In genomic region chr11:82775736-82776346, GRCh38 we compare ENCODE assay signal across 8 cellular contexts. TPM values are rescaled to one million over a fixed set of nuclear protein-coding genes. Genes with fewer than 3 reads are reported as not detected.
DNase-seq lines count a peak whose midpoint lies in the region; ATAC-seq and TF ChIP-seq lines count a peak whose summit lies in the region.

No MANE protein-coding gene starts in this region.

- H3K27me3 ChIP-seq in Karpas-422 (ENCODE audit: low read length) (no peaks in the 10 kb centered on the region; the same call in 1 of the 2 replicates), aorta (ENCODE audit: control insufficient read depth in 1 of 2, insufficient read depth in 2 of 2, low read length in 1 of 2) (no peaks in the 10 kb centered on the region)

- 0 out of 2 replicates have a peak overlapping the region, but pooled peaks have one; percentile 6 for H3K9ac ChIP-seq in Karpas-422 (ENCODE audit: low read length)

- H3K9me3 ChIP-seq in HEK293 (ENCODE audit: control insufficient read depth, insufficient read depth, low read depth, low read length) (no peaks in the 10 kb centered on the region), Karpas-422 (ENCODE audit: low read length) (no peaks in the 10 kb centered on the region), aorta (ENCODE audit: control insufficient read depth, low read length) (peaks cover 7% of the 10 kb centered on the region)

- H3K4me3 ChIP-seq in HEK293 (ENCODE audit: low read depth, low read length), result no peak overlapping the region
- H3K4me3 ChIP-seq in Karpas-422 (ENCODE audit: low read length), result peak overlapping the region; percentile 34; the same call in 1 of the 2 replicates
- H3K4me3 ChIP-seq in fibroblast of pulmonary artery (replicated peaks; ENCODE audit: low read depth, low read length), result no peak overlapping the region
- H3K4me3 ChIP-seq in aorta (ENCODE audit: low read length in 2 of 2), result no peak overlapping the region

- no peak for ATAC-seq in aorta (ENCODE audit: low FRiP score)

- H2AFZ ChIP-seq in Karpas-422 (ENCODE audit: low read length), result peak overlapping the region; percentile 4; the same call in 1 of the 2 replicates

- no peaks in the 10 kb centered on the region for H3K9me2 ChIP-seq in Karpas-422 (replicated peaks; ENCODE audit: insufficient read depth, low read length)

- no peaks in the 10 kb centered on the region for H3K79me2 ChIP-seq in Karpas-422 (ENCODE audit: low read length)

- DNase-seq in Karpas-422 (peak; percentile 88), UCSD-AML1 (lab: John Stamatoyannopoulos, UW; ENCODE audit: unreplicated experiment) (peak; percentile 41), fibroblast of pulmonary artery (ENCODE audit: low read depth) (peak; percentile 65), aorta (no peak)
- peak; percentile 16 for DNase-seq in stimulated activated CD4-positive, alpha-beta T cell treated with anti-CD3 and anti-CD28 coated beads, Interleukin-4, amount 100 ng/mL, for 1 hour

- 35 to 37% methylated on average over 3 of the region's 3 CpGs for WGBS in aorta, 2 donors

- CTCF ChIA-PET in HEK293 (lab: Yijun Ruan, JAX), result interaction anchor here (0.5 to 4.7 kb wide), 46 partner anchors 8 to 1310 kb away, joined by 3 to 47 read pairs (median 4); partner anchors contain the start of gene CCDC90B

- H4K20me1 ChIP-seq in Karpas-422 (ENCODE audit: insufficient read depth, low read depth, low read length), result no peaks in the 10 kb centered on the region

- intact Hi-C loops in aorta (cut with DNase I), result no loop called here

- peak; percentile 83 for TF ChIP-seq CTCF in 22Rv1 (IDR thresholded peaks at IDR 0.05)
- TF ChIP-seq CTCF in GM12872 (IDR thresholded peaks at IDR 0.05; ENCODE audit: insufficient read depth, low read depth, low read length), result peak; percentile 94
- no peak for TF ChIP-seq CTCF in HEK293 (tag by site-specific recombination; IDR thresholded peaks at IDR 0.05)
- peak; percentile 98 for TF ChIP-seq CTCF in fibroblast of pulmonary artery (IDR thresholded peaks at IDR 0.05; ENCODE audit: low read length, missing control alignments)

- H3K4me2 ChIP-seq in Karpas-422 (ENCODE audit: low read depth, low read length, poor library complexity, severe bottlenecking), result peak overlapping the region; percentile 47

- H3K4me1 ChIP-seq in HEK293 (ENCODE audit: control insufficient read depth, insufficient read depth, low read length) (no peaks in the 10 kb centered on the region), Karpas-422 (ENCODE audit: low read length) (peaks cover 4% of the 10 kb centered on the region; the same call in 1 of the 2 replicates), aorta (ENCODE audit: control insufficient read depth in 1 of 2, insufficient read depth in 2 of 2, low read length in 2 of 2) (no peaks in the 10 kb centered on the region)

- H3K36me3 ChIP-seq in HEK293 (ENCODE audit: control insufficient read depth in 2 of 2, insufficient read depth in 1 of 2, low read length in 2 of 2), result no peaks in the 10 kb centered on the region
- no peaks in the 10 kb centered on the region for H3K36me3 ChIP-seq in Karpas-422 (ENCODE audit: insufficient read depth, low read length)
- H3K36me3 ChIP-seq in aorta (ENCODE audit: control insufficient read depth in 1 of 2, insufficient read depth in 2 of 2, low read length in 1 of 2), result no peaks in the 10 kb centered on the region

- POLR2A ChIA-PET in HEK293 (lab: Yijun Ruan, JAX), result no interaction called here

- H3K27ac ChIP-seq in 22Rv1 (no peak overlapping the region), HEK293 (ENCODE audit: extremely low read depth, low read depth, low read length) (no peak overlapping the region), Karpas-422 (ENCODE audit: low read length) (no peak overlapping the region), aorta (ENCODE audit: low read depth in 1 of 2, low read length in 2 of 2) (no peak overlapping the region)

TF ChIP-seq in HEK293, 187 proteins besides CTCF, POLR2A, EP300 and RAD21:
- TF ChIP-seq ZNF654 (tag by site-specific recombination; IDR thresholded peaks at IDR 0.05; ENCODE audit: low read depth) (peak; percentile 60), ZNF449 (tag by site-specific recombination; IDR thresholded peaks at IDR 0.05) (no peak), PRDM10 (tag by site-specific recombination; IDR thresholded peaks at IDR 0.05) (peak; percentile 15; the same call in 1 of the 2 replicates), GFI1B (tag by site-specific recombination; IDR thresholded peaks at IDR 0.05) (no peak), ZNF660 (tag by site-specific recombination; IDR thresholded peaks at IDR 0.05) (no peak), SETDB1 (IDR thresholded peaks at IDR 0.05; ENCODE audit: insufficient read length, low read length) (no peak), ZNF670 (tag by site-specific recombination; IDR thresholded peaks at IDR 0.05; ENCODE audit: low read depth) (no peak)

RNA-seq across cellular contexts. Expression of gene FAM181B, which starts 42.2 kb away (rescaled TPM):
- not detected in 2 replicates for total RNA-seq in Karpas-422 (2014; rRNA removed; shearing (Covaris generic); ENCODE audit: low replicate concordance)
- total RNA-seq in aorta, result 1 to 10 TPM; 1.7 to 1.9 TPM
- polyA plus RNA-seq in aorta, result 1 to 10 TPM; 1.3 to 1.8 TPM

Comparison
In these comparisons a context has a peak if more than half of its experiments do, and no peak if none do; other contexts are left out.
1. DNase-seq: peak in Karpas-422 (single experiment), UCSD-AML1 (single experiment), fibroblast of pulmonary artery (single experiment) and stimulated activated CD4-positive, alpha-beta T cell treated with anti-CD3 and anti-CD28 coated beads, Interleukin-4, amount 100 ng/mL, for 1 hour (single experiment); none in aorta (0 of 2).